Comparison of ENCODE assay signal across 3 cellular contexts in the genomic region with DNA sequence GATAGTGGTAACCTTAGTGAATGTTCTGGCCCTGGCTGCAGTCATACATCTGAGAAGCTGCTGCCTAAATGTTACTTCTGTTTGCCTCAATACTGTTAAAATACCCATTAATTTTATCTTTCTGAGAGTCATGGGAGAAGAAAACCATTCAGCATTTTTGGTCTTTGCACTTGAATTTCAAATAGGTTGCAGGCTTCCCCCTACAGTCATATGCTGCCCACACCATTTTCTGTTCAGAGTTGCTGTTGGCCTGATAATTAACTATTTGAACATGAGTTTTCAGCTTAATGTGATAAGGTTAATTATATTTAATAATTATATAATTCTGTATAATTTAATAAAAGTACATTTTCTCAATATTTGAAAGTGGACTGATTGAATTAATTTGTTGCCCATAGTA.
"Had no signal": no experiment of that assay in that cellular context is flagged by ENCODE, and none has a peak within 500 bp of the region (broad histone marks: within the 10 kb centered on the region; RNA-seq: fewer than 3 reads in every experiment).

No MANE protein-coding gene starts in this region.

- ATAC-seq: GM12878 had no signal

- DNase-seq: GDM1, GF-D8 had no signal

- H3K4me3 ChIP-seq: GM12878 had no signal
